13 cellular contexts compared by ENCODE assay signal in genomic region chr3:51445544-51446280, GRCh38.
"Had no signal": no experiment of that assay in that cellular context is flagged by ENCODE, and none has a peak within 500 bp of the region (broad histone marks: within the 10 kb centered on the region; RNA-seq: fewer than 3 reads in every experiment).

No MANE protein-coding gene starts in this region.

- H3K4me2 ChIP-seq: neural progenitor cell had no signal

- ATAC-seq: esophagus mucosa; foreskin keratinocyte; left colon; natural killer cell treated with Interleukin-12 subunit alpha and Interleukin-12 subunit beta and Interleukin-15 and Interleukin-18, amount 100 ng/mL, for 72 hours; right cardiac atrium had no signal

- H3K36me3 ChIP-seq: ovary, uterus had no signal

- H2AFZ ChIP-seq: neural progenitor cell had no signal

- H3K27me3 ChIP-seq: foreskin keratinocyte, neural progenitor cell, ovary, uterus had no signal

- H3K4me3 ChIP-seq: neural progenitor cell, ovary, uterus had no signal

- H3K9me3 ChIP-seq: ovary, uterus had no signal

- DNase-seq: effector memory CD4-positive, alpha-beta T cell; foreskin keratinocyte; left colon; nucleus accumbens; ovary; right cardiac atrium; small intestine; stimulated activated CD4-positive, alpha-beta T cell treated with anti-CD3 and anti-CD28 coated beads, Interleukin-12 subunit alpha, Interleukin-12 subunit beta, amount 100 ng/mL, for 4 hours; stimulated activated naive CD4-positive, alpha-beta T cell treated with Interleukin-2 at 50 U/mL for 16 hours; uterus had no signal

- H3K9ac ChIP-seq: neural progenitor cell had no signal

- H3K27ac ChIP-seq: foreskin keratinocyte, neural progenitor cell, ovary, uterus had no signal

- H3K4me1 ChIP-seq: foreskin keratinocyte, neural progenitor cell, uterus had no signal
